23 cellular contexts compared by ENCODE assay signal in the genomic region with DNA sequence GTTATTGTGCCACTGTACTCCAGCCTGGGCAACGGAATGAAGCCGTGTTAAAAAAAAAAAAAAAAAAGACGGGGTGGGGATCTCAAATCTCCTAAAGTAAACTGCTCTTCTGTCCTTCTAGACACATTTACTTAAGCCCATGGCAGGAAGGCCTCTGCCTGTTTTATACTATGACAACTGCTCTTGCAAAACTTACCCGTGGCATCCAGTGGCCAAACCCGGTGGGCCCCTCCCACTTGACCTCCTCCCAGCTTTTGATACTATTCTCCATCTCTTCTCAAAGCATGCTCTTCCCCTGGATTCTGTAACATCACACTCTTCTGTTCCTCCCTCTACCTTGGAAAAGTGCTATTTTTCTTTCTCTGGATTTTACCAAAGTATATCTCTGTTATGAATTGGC.
DNase-seq lines count a peak whose midpoint lies in the region; ATAC-seq and TF ChIP-seq lines count a peak whose summit lies in the region.
"Had no signal": no experiment of that assay in that cellular context is flagged by ENCODE, and none has a peak within 500 bp of the region (broad histone marks: within the 10 kb centered on the region; RNA-seq: fewer than 3 reads in every experiment).

No MANE protein-coding gene starts in this region.

- CTCF ChIA-PET in activated B cell treated with CpG ODN at 0.5 μM for 24 hours (lab: Charles Lee): no interaction called here

- intact Hi-C loops in activated B cell treated with CpG ODN at 0.5 μM for 24 hours (cut with micrococcal nuclease): no loop called here
- intact Hi-C loops in sciatic nerve (cut with DNase I): no loop called here

- ATAC-seq in activated T-cell treated with anti-CD3 and anti-CD28 coated beads, Interleukin-2, amount 50 U/mL, for 4 hours: no peak
- ATAC-seq in activated B cell treated with CpG ODN at 0.5 μM for 24 hours (ENCODE audit: low read depth) (no peak), sciatic nerve (no peak), GM21526 (IDR thresholded peaks at IDR 0.05; ENCODE audit: low FRiP score, unreplicated experiment) (no peak)
- ATAC-seq in stimulated activated effector memory CD8-positive, alpha-beta T cell treated with anti-CD3 and anti-CD28 coated beads, Interleukin-12 subunit alpha, Interleukin-12 subunit beta, amount 100 ng/mL, for 72 hours: no peak
- ATAC-seq: A549, esophagus mucosa, upper lobe of right lung had no signal

- H3K4me3 Mint-ChIP-seq in activated T-cell treated with anti-CD3 and anti-CD28 coated beads, Interleukin-2, amount 50 U/mL, for 24 hours: no peak overlapping the region
- no peak overlapping the region for H3K4me3 Mint-ChIP-seq in activated T-cell treated with anti-CD3 and anti-CD28 coated beads, Interleukin-2, amount 50 U/mL, for 4 hours
- H3K4me3 Mint-ChIP-seq in activated B cell treated with CpG ODN at 0.5 μM for 24 hours (no peak overlapping the region), glutamatergic neuron (ENCODE audit: unreplicated experiment) (peak overlapping the region; percentile 5)
- no peak overlapping the region for H3K4me3 Mint-ChIP-seq in stimulated activated effector memory CD8-positive, alpha-beta T cell treated with anti-CD3 and anti-CD28 coated beads, Interleukin-12 subunit alpha, Interleukin-12 subunit beta, amount 100 ng/mL, for 72 hours

- peaks cover 89% of the 10 kb centered on the region for H3K36me3 Mint-ChIP-seq in activated T-cell treated with anti-CD3 and anti-CD28 coated beads, Interleukin-2, amount 50 U/mL, for 24 hours (ENCODE audit: low read depth)
- H3K36me3 Mint-ChIP-seq in activated T-cell treated with anti-CD3 and anti-CD28 coated beads, Interleukin-2, amount 50 U/mL, for 4 hours (ENCODE audit: insufficient read depth): peaks cover 48% of the 10 kb centered on the region
- H3K36me3 Mint-ChIP-seq in activated B cell treated with CpG ODN at 0.5 μM for 24 hours (ENCODE audit: low read depth) (peaks cover 76% of the 10 kb centered on the region), glutamatergic neuron (ENCODE audit: unreplicated experiment) (no peaks in the 10 kb centered on the region)
- H3K36me3 Mint-ChIP-seq in stimulated activated effector memory CD8-positive, alpha-beta T cell treated with anti-CD3 and anti-CD28 coated beads, Interleukin-12 subunit alpha, Interleukin-12 subunit beta, amount 100 ng/mL, for 72 hours: peaks cover 85% of the 10 kb centered on the region

- H3K27me3 Mint-ChIP-seq in activated T-cell treated with anti-CD3 and anti-CD28 coated beads, Interleukin-2, amount 50 U/mL, for 24 hours: no peaks in the 10 kb centered on the region
- no peaks in the 10 kb centered on the region for H3K27me3 Mint-ChIP-seq in activated T-cell treated with anti-CD3 and anti-CD28 coated beads, Interleukin-2, amount 50 U/mL, for 4 hours (ENCODE audit: low read depth)
- H3K27me3 Mint-ChIP-seq in activated B cell treated with CpG ODN at 0.5 μM for 24 hours: no peaks in the 10 kb centered on the region
- peaks cover 11% of the 10 kb centered on the region for H3K27me3 Mint-ChIP-seq in glutamatergic neuron (ENCODE audit: unreplicated experiment)

- H3K27ac Mint-ChIP-seq in activated T-cell treated with anti-CD3 and anti-CD28 coated beads, Interleukin-2, amount 50 U/mL, for 24 hours: peak overlapping the region; percentile 9
- peak overlapping the region; percentile 14 for H3K27ac Mint-ChIP-seq in activated B cell treated with CpG ODN at 0.5 μM for 24 hours
- peak overlapping the region; percentile 6 for H3K27ac Mint-ChIP-seq in glutamatergic neuron (ENCODE audit: unreplicated experiment)
- H3K27ac Mint-ChIP-seq in stimulated activated effector memory CD8-positive, alpha-beta T cell treated with anti-CD3 and anti-CD28 coated beads, Interleukin-12 subunit alpha, Interleukin-12 subunit beta, amount 100 ng/mL, for 72 hours: peak overlapping the region; percentile 74

- no peaks in the 10 kb centered on the region for H3K9me3 Mint-ChIP-seq in activated T-cell treated with anti-CD3 and anti-CD28 coated beads, Interleukin-2, amount 50 U/mL, for 24 hours
- no peaks in the 10 kb centered on the region for H3K9me3 Mint-ChIP-seq in activated T-cell treated with anti-CD3 and anti-CD28 coated beads, Interleukin-2, amount 50 U/mL, for 4 hours
- H3K9me3 Mint-ChIP-seq in activated B cell treated with CpG ODN at 0.5 μM for 24 hours (no peaks in the 10 kb centered on the region), glutamatergic neuron (ENCODE audit: unreplicated experiment) (peaks cover 13% of the 10 kb centered on the region)
- no peaks in the 10 kb centered on the region for H3K9me3 Mint-ChIP-seq in stimulated activated effector memory CD8-positive, alpha-beta T cell treated with anti-CD3 and anti-CD28 coated beads, Interleukin-12 subunit alpha, Interleukin-12 subunit beta, amount 100 ng/mL, for 72 hours

- POLR2A ChIA-PET in activated B cell treated with CpG ODN at 0.5 μM for 24 hours (lab: Charles Lee): interaction anchor here (0.7 kb wide), 1 partner anchor 111 kb away, joined by 3 read pairs; no protein-coding TSS in a partner anchor

- TF ChIP-seq CTCF in activated B cell treated with CpG ODN at 0.5 μM for 24 hours (IDR thresholded peaks at IDR 0.05) (no peak), glutamatergic neuron (IDR thresholded peaks at IDR 0.05; ENCODE audit: partially characterized antibody, unreplicated experiment) (no peak)

- peaks cover 42% of the 10 kb centered on the region for H3K4me1 Mint-ChIP-seq in activated T-cell treated with anti-CD3 and anti-CD28 coated beads, Interleukin-2, amount 50 U/mL, for 24 hours (ENCODE audit: low read depth)
- peaks cover 18% of the 10 kb centered on the region for H3K4me1 Mint-ChIP-seq in activated T-cell treated with anti-CD3 and anti-CD28 coated beads, Interleukin-2, amount 50 U/mL, for 4 hours (ENCODE audit: low read depth)
- peaks cover 44% of the 10 kb centered on the region for H3K4me1 Mint-ChIP-seq in activated B cell treated with CpG ODN at 0.5 μM for 24 hours
- peaks cover 37% of the 10 kb centered on the region for H3K4me1 Mint-ChIP-seq in glutamatergic neuron (ENCODE audit: low read depth, unreplicated experiment)
- peaks cover 57% of the 10 kb centered on the region for H3K4me1 Mint-ChIP-seq in stimulated activated effector memory CD8-positive, alpha-beta T cell treated with anti-CD3 and anti-CD28 coated beads, Interleukin-12 subunit alpha, Interleukin-12 subunit beta, amount 100 ng/mL, for 72 hours

- DNase-seq in activated T-cell treated with anti-CD3 and anti-CD28 coated beads, Interleukin-2, amount 50 U/mL, for 24 hours: no peak
- no peak for DNase-seq in activated T-cell treated with anti-CD3 and anti-CD28 coated beads, Interleukin-2, amount 50 U/mL, for 4 hours
- DNase-seq in activated B cell treated with CpG ODN at 0.5 μM for 24 hours (no peak), glutamatergic neuron (no peak), sciatic nerve (ENCODE audit: low spot score) (no peak), NCI-H774 (lab: John Stamatoyannopoulos, UW) (no peak)
- DNase-seq in stimulated activated effector memory CD8-positive, alpha-beta T cell treated with anti-CD3 and anti-CD28 coated beads, Interleukin-12 subunit alpha, Interleukin-12 subunit beta, amount 100 ng/mL, for 72 hours (ENCODE audit: low spot score in 2 of 2): no peak
- DNase-seq: amniotic stem cell; C1 segment of cervical spinal cord; DMS 273 treated with DMSO at 0.1 percent for 48 hours; effector CD4-positive, alpha-beta T cell; KG1; NCI-H1092 treated with DMSO at 0.1 percent for 48 hours; NCI-H2081; NCI-H510A treated with DMSO at 0.1 percent for 48 hours; stimulated activated CD4-positive, alpha-beta T cell treated with anti-CD3 and anti-CD28 coated beads, Interleukin-2, amount 100 ng/mL, for 24 hours; stomach; SW 1271; upper lobe of right lung; WERI-Rb-1 had no signal

Comparison
In these comparisons a context has a peak if more than half of its experiments do, and no peak if none do; other contexts are left out.
1. H3K27ac Mint-ChIP-seq: peak in every context shown above with its lines; median percentile 74 in stimulated activated effector memory CD8-positive, alpha-beta T cell treated with anti-CD3 and anti-CD28 coated beads, Interleukin-12 subunit alpha, Interleukin-12 subunit beta, amount 100 ng/mL, for 72 hours; 14 in activated B cell treated with CpG ODN at 0.5 μM for 24 hours; 9 in activated T-cell treated with anti-CD3 and anti-CD28 coated beads, Interleukin-2, amount 50 U/mL, for 24 hours; 6 in glutamatergic neuron.